Comparison of ENCODE assay signal across 8 cellular contexts in genomic region chr11:67505605-67506396, GRCh38. TPM values are rescaled to one million over a fixed set of nuclear protein-coding genes. Genes with fewer than 3 reads are reported as not detected.
DNase-seq lines count a peak whose midpoint lies in the region; ATAC-seq, FAIRE-seq and TF ChIP-seq lines count a peak whose summit lies in the region.

No MANE protein-coding gene starts in this region.

- ATAC-seq in HG03280 (IDR thresholded peaks at IDR 0.05; ENCODE audit: unreplicated experiment) (peak; percentile 24), HepG2 (peak; percentile 69), HG02884 (IDR thresholded peaks at IDR 0.05; ENCODE audit: unreplicated experiment) (no peak)

- no peaks in the 10 kb centered on the region for H3K9me3 ChIP-seq in HepG2 (ENCODE audit: low read length)

- H3K9ac ChIP-seq in HepG2 (ENCODE audit: insufficient read depth, low read depth, low read length): peak overlapping the region; percentile 48

- CTCF ChIA-PET in HepG2 (lab: Yijun Ruan, JAX; ENCODE audit: low intra/inter-chr PET ratio, low total read pairs): interaction anchor here (0.7 to 2.2 kb wide), 4 partner anchors 104 to 155 kb away, joined by 3 to 18 read pairs (median 4); partner anchors contain the start of gene PPP1CA

- TF ChIP-seq CTCF in D721Med (IDR thresholded peaks at IDR 0.05; ENCODE audit: insufficient read depth, missing control alignments) (peak; percentile 75), HepG2 (CRISPR knock-in tag; IDR thresholded peaks at IDR 0.05) (peak; percentile 98)

- peak overlapping the region; percentile 65 for H3K27ac ChIP-seq in HepG2 (ENCODE audit: extremely low read length, insufficient read depth, low read length)

- no peaks in the 10 kb centered on the region for H3K36me3 ChIP-seq in HepG2 (replicated peaks in 1 of 2; ENCODE audit: control insufficient read depth in 1 of 2, insufficient read depth in 2 of 2, low read length in 2 of 2)

- H3K4me1 ChIP-seq in HepG2 (ENCODE audit: insufficient read depth, low read length): peaks cover 50% of the 10 kb centered on the region

- intact Hi-C loops in HepG2 (cut with micrococcal nuclease; ENCODE audit: unreplicated experiment): loop anchor here (1.0 kb wide), 1 partner anchor 116 kb away; no protein-coding TSS in a partner anchor

- in situ Hi-C loops in HepG2 (cut with HindIII; ENCODE audit: extremely low pct_ligation_motif_present, low pct_unique_long_range_greater_than_20kb): loop anchor here (5.0 kb wide), 1 partner anchor 104 kb away; the partner anchor contains the start of genes PPP1CA and TBC1D10C

- no peak for TF ChIP-seq POLR2A in HepG2 (IDR thresholded peaks at IDR 0.05; ENCODE audit: insufficient read depth in 1 of 2, low read depth in 2 of 2, low read length in 2 of 2)

- 6% methylated on average over 9 of the region's 17 CpGs for WGBS in HepG2 (ENCODE audit: low lambda C conversion rate)

- no peaks in the 10 kb centered on the region for H3K27me3 ChIP-seq in HepG2 (ENCODE audit: control insufficient read depth in 1 of 2, insufficient read depth in 2 of 2, low read length in 2 of 2)

- POLR2A ChIA-PET in HepG2 (lab: Yijun Ruan, JAX): interaction anchor here (0.9 to 1.3 kb wide), 4 partner anchors 15 to 151 kb away, joined by 3 to 6 read pairs (median 4); partner anchors contain the start of genes AIP and PPP1CA

- BruUV-seq in HepG2 (replicated peaks; lab: Mats Ljungman, UMichigan): no TSS peak

- no peaks in the 10 kb centered on the region for H4K20me1 ChIP-seq in HepG2 (ENCODE audit: insufficient read depth, low read length)

- no peak for FAIRE-seq in D721Med (lab: Jason Lieb, UNC)
- FAIRE-seq in HepG2 (lab: Jason Lieb, UNC): peak; percentile 64

- H3K79me2 ChIP-seq in HepG2 (ENCODE audit: insufficient read depth, low read length): peaks cover 10% of the 10 kb centered on the region

- DNase-seq in D721Med (ENCODE audit: insufficient read length, low spot score) (no peak), NCI-H69 (lab: John Stamatoyannopoulos, UW) (peak; percentile 95), dedifferentiated amniotic fluid mesenchymal stem cell (ENCODE audit: extremely low spot score) (peak; percentile 85), HepG2 (ENCODE audit: low spot score) (peak; percentile 80)
- peak; percentile 80 to 86 for DNase-seq in activated CD4-positive, alpha-beta T cell treated with anti-CD3 and anti-CD28 coated beads, Interleukin-2, amount 50 U/mL, for 24 hours (ENCODE audit: low read depth in 1 of 2, low spot score in 1 of 2)
- peak; percentile 93 to 94 for DNase-seq in stimulated activated CD4-positive, alpha-beta T cell treated with anti-CD3 and anti-CD28 coated beads, Interleukin-2, amount 100 ng/mL, for 24 hours

- no peak for TF ChIP-seq EP300 in HepG2 (IDR thresholded peaks at IDR 0.05; ENCODE audit: low read depth in 2 of 2, low read length in 2 of 2)
- TF ChIP-seq EP300 in HepG2 (CRISPR knock-in tag; IDR thresholded peaks at IDR 0.05; ENCODE audit: borderline replicate concordance): no peak

- peak; percentile 95 for TF ChIP-seq RAD21 in HepG2 (CRISPR knock-in tag; IDR thresholded peaks at IDR 0.05)

- peak overlapping the region; percentile 95 for H3K4me2 ChIP-seq in HepG2 (ENCODE audit: low read depth, low read length)

- H3K4me3 ChIP-seq in HepG2 (replicated peaks in 1 of 3; ENCODE audit: insufficient read depth in 1 of 3, low read depth in 2 of 3, low read length in 3 of 3): peak overlapping the region; percentile 54 to 91 (median 82); a peak in 5 of 6 replicates

- no peak overlapping the region for H2AFZ ChIP-seq in HepG2 (ENCODE audit: low read length)

RNA-seq across cellular contexts. Expression of gene PITPNM1, which starts 0.6 kb away (rescaled TPM):
- 7.7 and 8.5 TPM in 2 replicates for total RNA-seq in HepG2 (2016; rRNA removed; fragmentation: Illumina TruSeq; extraction: Trizol)
- 2.1 and 3.4 TPM in 2 replicates for total RNA-seq in HepG2 (2016; cell fraction: cytosol; rRNA removed; fragmentation: Illumina TruSeq; extraction: Trizol; ENCODE audit: low read depth)
- total RNA-seq in HepG2 (2016; cell fraction: insoluble cytoplasmic fraction; rRNA removed; fragmentation: Illumina TruSeq; extraction: Trizol): 6.0 and 8.5 TPM in 2 replicates
- total RNA-seq in HepG2 (2016; cell fraction: membrane; rRNA removed; fragmentation: Illumina TruSeq; extraction: Trizol): 8.3 and 9.9 TPM in 2 replicates
- total RNA-seq in HepG2 (2016; cell fraction: nucleus; rRNA removed; fragmentation: Illumina TruSeq; extraction: Trizol): 7.3 and 8.9 TPM in 2 replicates
- polyA plus RNA-seq in HepG2 (2011; rRNA removed): 8.2 and 9.4 TPM in 2 replicates
- polyA plus RNA-seq in HepG2 (2011; cell fraction: cytosol; rRNA removed): 5.2 and 10.7 TPM in 2 replicates
- polyA plus RNA-seq in HepG2 (2011; cell fraction: nucleus; rRNA removed): 38.2 and 58.0 TPM in 2 replicates
- polyA plus RNA-seq in HepG2 (2012): 4.4 and 9.1 TPM in 2 replicates
- polyA plus RNA-seq in HepG2 (2016; cell fraction: cytosol; fragmentation: Illumina TruSeq; extraction: Trizol; ENCODE audit: low read depth): 3.2 and 3.6 TPM in 2 replicates
- polyA plus RNA-seq in HepG2 (2016; cell fraction: insoluble cytoplasmic fraction; fragmentation: Illumina TruSeq; extraction: Trizol; ENCODE audit: low read depth): 5.6 and 8.6 TPM in 2 replicates
- 7.7 and 8.1 TPM in 2 replicates for polyA plus RNA-seq in HepG2 (2016; cell fraction: membrane; fragmentation: Illumina TruSeq; extraction: Trizol; ENCODE audit: low read depth)
- 19.9 and 22.6 TPM in 2 replicates for polyA plus RNA-seq in HepG2 (2016; cell fraction: nucleus; fragmentation: Illumina TruSeq; extraction: Trizol; ENCODE audit: insufficient read depth, low read depth)
- polyA minus RNA-seq in HepG2 (2011; rRNA and poly(A)+ RNA removed; ENCODE audit: low replicate concordance): 29.1 and 72.8 TPM in 2 replicates
- 10.6 and 11.6 TPM in 2 replicates for polyA minus RNA-seq in HepG2 (2011; cell fraction: cytosol; rRNA and poly(A)+ RNA removed)
- 6.8 and 9.1 TPM in 2 replicates for polyA minus RNA-seq in HepG2 (2011; cell fraction: nucleus; rRNA and poly(A)+ RNA removed)

RNA-seq across cellular contexts. Expression of gene CDK2AP2, which starts 2.2 kb away (rescaled TPM):
- total RNA-seq in HepG2 (2016; rRNA removed; fragmentation: Illumina TruSeq; extraction: Trizol): 19.7 and 23.2 TPM in 2 replicates
- total RNA-seq in HepG2 (2016; cell fraction: cytosol; rRNA removed; fragmentation: Illumina TruSeq; extraction: Trizol; ENCODE audit: low read depth): 18.4 and 24.3 TPM in 2 replicates
- 14.9 and 23.0 TPM in 2 replicates for total RNA-seq in HepG2 (2016; cell fraction: insoluble cytoplasmic fraction; rRNA removed; fragmentation: Illumina TruSeq; extraction: Trizol)
- 24.4 and 32.7 TPM in 2 replicates for total RNA-seq in HepG2 (2016; cell fraction: membrane; rRNA removed; fragmentation: Illumina TruSeq; extraction: Trizol)
- total RNA-seq in HepG2 (2016; cell fraction: nucleus; rRNA removed; fragmentation: Illumina TruSeq; extraction: Trizol): 16.1 and 17.6 TPM in 2 replicates
- polyA plus RNA-seq in HepG2 (2011; rRNA removed): 15.0 and 15.2 TPM in 2 replicates
- polyA plus RNA-seq in HepG2 (2011; cell fraction: cytosol; rRNA removed): 13.5 and 23.6 TPM in 2 replicates
- polyA plus RNA-seq in HepG2 (2011; cell fraction: nucleus; rRNA removed): 32.3 and 35.7 TPM in 2 replicates
- polyA plus RNA-seq in HepG2 (2012): 11.0 and 19.0 TPM in 2 replicates
- polyA plus RNA-seq in HepG2 (2016; cell fraction: cytosol; fragmentation: Illumina TruSeq; extraction: Trizol; ENCODE audit: low read depth): 34.7 and 53.1 TPM in 2 replicates
- polyA plus RNA-seq in HepG2 (2016; cell fraction: insoluble cytoplasmic fraction; fragmentation: Illumina TruSeq; extraction: Trizol; ENCODE audit: low read depth): 31.6 and 43.1 TPM in 2 replicates
- polyA plus RNA-seq in HepG2 (2016; cell fraction: membrane; fragmentation: Illumina TruSeq; extraction: Trizol; ENCODE audit: low read depth): 52.5 and 57.8 TPM in 2 replicates
- polyA plus RNA-seq in HepG2 (2016; cell fraction: nucleus; fragmentation: Illumina TruSeq; extraction: Trizol; ENCODE audit: insufficient read depth, low read depth): 45.1 and 46.7 TPM in 2 replicates
- polyA minus RNA-seq in HepG2 (2011; rRNA and poly(A)+ RNA removed; ENCODE audit: low replicate concordance): 16.8 and 42.0 TPM in 2 replicates
- polyA minus RNA-seq in HepG2 (2011; cell fraction: cytosol; rRNA and poly(A)+ RNA removed): 13.8 and 17.6 TPM in 2 replicates
- 10.1 and 16.6 TPM in 2 replicates for polyA minus RNA-seq in HepG2 (2011; cell fraction: nucleus; rRNA and poly(A)+ RNA removed)

RNA-seq across cellular contexts. Expression of gene CABP2, which starts 17.4 kb away (rescaled TPM):
- not detected in 2 replicates for total RNA-seq in HepG2 (2016; rRNA removed; fragmentation: Illumina TruSeq; extraction: Trizol)
- not detected in 2 replicates for total RNA-seq in HepG2 (2016; cell fraction: cytosol; rRNA removed; fragmentation: Illumina TruSeq; extraction: Trizol; ENCODE audit: low read depth)
- not detected in 2 replicates for total RNA-seq in HepG2 (2016; cell fraction: insoluble cytoplasmic fraction; rRNA removed; fragmentation: Illumina TruSeq; extraction: Trizol)
- not detected in 2 replicates for total RNA-seq in HepG2 (2016; cell fraction: membrane; rRNA removed; fragmentation: Illumina TruSeq; extraction: Trizol)
- total RNA-seq in HepG2 (2016; cell fraction: nucleus; rRNA removed; fragmentation: Illumina TruSeq; extraction: Trizol): not detected in 2 replicates
- polyA plus RNA-seq in HepG2 (2011; rRNA removed): not detected in 2 replicates
- polyA plus RNA-seq in HepG2 (2011; cell fraction: cytosol; rRNA removed): not detected in 2 replicates
- not detected in 2 replicates for polyA plus RNA-seq in HepG2 (2011; cell fraction: nucleus; rRNA removed)
- not detected in 2 replicates for polyA plus RNA-seq in HepG2 (2012)
- not detected in 2 replicates for polyA plus RNA-seq in HepG2 (2016; cell fraction: cytosol; fragmentation: Illumina TruSeq; extraction: Trizol; ENCODE audit: low read depth)
- polyA plus RNA-seq in HepG2 (2016; cell fraction: insoluble cytoplasmic fraction; fragmentation: Illumina TruSeq; extraction: Trizol; ENCODE audit: low read depth): not detected in 2 replicates
- polyA plus RNA-seq in HepG2 (2016; cell fraction: membrane; fragmentation: Illumina TruSeq; extraction: Trizol; ENCODE audit: low read depth): not detected in 2 replicates
- not detected in 2 replicates for polyA plus RNA-seq in HepG2 (2016; cell fraction: nucleus; fragmentation: Illumina TruSeq; extraction: Trizol; ENCODE audit: insufficient read depth, low read depth)
- polyA minus RNA-seq in HepG2 (2011; rRNA and poly(A)+ RNA removed; ENCODE audit: low replicate concordance): not detected in 2 replicates
- polyA minus RNA-seq in HepG2 (2011; cell fraction: cytosol; rRNA and poly(A)+ RNA removed): not detected in 2 replicates
- polyA minus RNA-seq in HepG2 (2011; cell fraction: nucleus; rRNA and poly(A)+ RNA removed): not detected in 2 replicates

RNA-seq across cellular contexts. Expression of gene AIP, which starts 23.0 kb away (rescaled TPM):
- 51.8 and 54.7 TPM in 2 replicates for total RNA-seq in HepG2 (2016; rRNA removed; fragmentation: Illumina TruSeq; extraction: Trizol)
- total RNA-seq in HepG2 (2016; cell fraction: cytosol; rRNA removed; fragmentation: Illumina TruSeq; extraction: Trizol; ENCODE audit: low read depth): 29.3 and 29.9 TPM in 2 replicates
- total RNA-seq in HepG2 (2016; cell fraction: insoluble cytoplasmic fraction; rRNA removed; fragmentation: Illumina TruSeq; extraction: Trizol): 49.6 and 51.5 TPM in 2 replicates
- 34.6 and 35.9 TPM in 2 replicates for total RNA-seq in HepG2 (2016; cell fraction: membrane; rRNA removed; fragmentation: Illumina TruSeq; extraction: Trizol)
- total RNA-seq in HepG2 (2016; cell fraction: nucleus; rRNA removed; fragmentation: Illumina TruSeq; extraction: Trizol): 23.8 and 25.0 TPM in 2 replicates
- 110 and 113 TPM in 2 replicates for polyA plus RNA-seq in HepG2 (2011; rRNA removed)
- polyA plus RNA-seq in HepG2 (2011; cell fraction: cytosol; rRNA removed): 108 and 172 TPM in 2 replicates
- 78.7 and 80.7 TPM in 2 replicates for polyA plus RNA-seq in HepG2 (2011; cell fraction: nucleus; rRNA removed)
- polyA plus RNA-seq in HepG2 (2012): 58.6 and 77.3 TPM in 2 replicates
- polyA plus RNA-seq in HepG2 (2016; cell fraction: cytosol; fragmentation: Illumina TruSeq; extraction: Trizol; ENCODE audit: low read depth): 24.7 and 25.0 TPM in 2 replicates
- 54.4 and 55.2 TPM in 2 replicates for polyA plus RNA-seq in HepG2 (2016; cell fraction: insoluble cytoplasmic fraction; fragmentation: Illumina TruSeq; extraction: Trizol; ENCODE audit: low read depth)
- polyA plus RNA-seq in HepG2 (2016; cell fraction: membrane; fragmentation: Illumina TruSeq; extraction: Trizol; ENCODE audit: low read depth): 28.2 and 32.3 TPM in 2 replicates
- 38.0 and 39.2 TPM in 2 replicates for polyA plus RNA-seq in HepG2 (2016; cell fraction: nucleus; fragmentation: Illumina TruSeq; extraction: Trizol; ENCODE audit: insufficient read depth, low read depth)
- polyA minus RNA-seq in HepG2 (2011; rRNA and poly(A)+ RNA removed; ENCODE audit: low replicate concordance): 79.5 and 121 TPM in 2 replicates
- 35.7 and 42.3 TPM in 2 replicates for polyA minus RNA-seq in HepG2 (2011; cell fraction: cytosol; rRNA and poly(A)+ RNA removed)
- polyA minus RNA-seq in HepG2 (2011; cell fraction: nucleus; rRNA and poly(A)+ RNA removed): 23.3 and 30.8 TPM in 2 replicates

RNA-seq across cellular contexts. Expression of gene TMEM134, which starts 36.8 kb away (rescaled TPM):
- 5.1 and 6.9 TPM in 2 replicates for total RNA-seq in HepG2 (2016; rRNA removed; fragmentation: Illumina TruSeq; extraction: Trizol)
- 19.7 and 21.6 TPM in 2 replicates for total RNA-seq in HepG2 (2016; cell fraction: cytosol; rRNA removed; fragmentation: Illumina TruSeq; extraction: Trizol; ENCODE audit: low read depth)
- 3.5 and 6.0 TPM in 2 replicates for total RNA-seq in HepG2 (2016; cell fraction: insoluble cytoplasmic fraction; rRNA removed; fragmentation: Illumina TruSeq; extraction: Trizol)
- total RNA-seq in HepG2 (2016; cell fraction: membrane; rRNA removed; fragmentation: Illumina TruSeq; extraction: Trizol): 16.8 and 19.3 TPM in 2 replicates
- 5.3 and 5.6 TPM in 2 replicates for total RNA-seq in HepG2 (2016; cell fraction: nucleus; rRNA removed; fragmentation: Illumina TruSeq; extraction: Trizol)
- polyA plus RNA-seq in HepG2 (2011; rRNA removed): 26.9 and 36.5 TPM in 2 replicates
- polyA plus RNA-seq in HepG2 (2011; cell fraction: cytosol; rRNA removed): 56.6 and 72.3 TPM in 2 replicates
- polyA plus RNA-seq in HepG2 (2011; cell fraction: nucleus; rRNA removed): 67.1 and 76.3 TPM in 2 replicates
- 21.5 and 23.1 TPM in 2 replicates for polyA plus RNA-seq in HepG2 (2012)
- polyA plus RNA-seq in HepG2 (2016; cell fraction: cytosol; fragmentation: Illumina TruSeq; extraction: Trizol; ENCODE audit: low read depth): 118 and 120 TPM in 2 replicates
- polyA plus RNA-seq in HepG2 (2016; cell fraction: insoluble cytoplasmic fraction; fragmentation: Illumina TruSeq; extraction: Trizol; ENCODE audit: low read depth): 17.4 and 19.8 TPM in 2 replicates
- 70.1 and 76.5 TPM in 2 replicates for polyA plus RNA-seq in HepG2 (2016; cell fraction: membrane; fragmentation: Illumina TruSeq; extraction: Trizol; ENCODE audit: low read depth)
- 24.6 and 30.7 TPM in 2 replicates for polyA plus RNA-seq in HepG2 (2016; cell fraction: nucleus; fragmentation: Illumina TruSeq; extraction: Trizol; ENCODE audit: insufficient read depth, low read depth)
- 6.6 and 13.2 TPM in 2 replicates for polyA minus RNA-seq in HepG2 (2011; rRNA and poly(A)+ RNA removed; ENCODE audit: low replicate concordance)
- 5.4 and 6.5 TPM in 2 replicates for polyA minus RNA-seq in HepG2 (2011; cell fraction: cytosol; rRNA and poly(A)+ RNA removed)
- polyA minus RNA-seq in HepG2 (2011; cell fraction: nucleus; rRNA and poly(A)+ RNA removed): 7.3 and 8.6 TPM in 2 replicates
